Comparison of ENCODE assay signal across 8 cellular contexts in the genomic region with DNA sequence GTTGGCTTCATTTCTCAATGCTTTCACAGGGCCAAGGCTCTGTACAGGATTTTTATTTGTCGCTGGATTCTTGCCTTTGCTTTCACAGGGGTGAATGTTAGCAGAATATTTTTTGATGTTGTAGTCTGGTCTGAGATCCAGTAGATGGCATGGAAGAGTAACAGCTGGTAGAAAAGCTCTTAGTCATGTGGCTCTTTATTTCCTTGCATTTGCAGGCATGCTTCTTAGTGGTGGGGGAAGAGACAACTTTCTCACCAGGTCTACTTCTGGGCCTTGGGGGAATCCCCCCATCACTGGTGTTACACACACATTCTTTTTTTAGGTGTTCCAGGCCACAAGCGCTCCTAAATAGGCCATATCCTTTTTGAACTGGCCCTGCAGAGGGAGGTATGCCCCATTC. TPM values are rescaled to one million over a fixed set of nuclear protein-coding genes. Genes with fewer than 3 reads are reported as not detected.
DNase-seq lines count a peak whose midpoint lies in the region; ATAC-seq and TF ChIP-seq lines count a peak whose summit lies in the region.

No MANE protein-coding gene starts in this region.

- no peak overlapping the region for H3K27ac Mint-ChIP-seq in stimulated activated memory B cell treated with anti-CD40 and anti-IgM and Interleukin-4, amounts not matched to agents 10 μg/mL and 1 μg/mL and 100 μg/mL, for 72 hours
- no peak overlapping the region for H3K27ac Mint-ChIP-seq in naive thymus-derived CD8-positive, alpha-beta T cell
- H3K27ac Mint-ChIP-seq in Caco-2 (ENCODE audit: unreplicated experiment), result no peak overlapping the region
- H3K27ac Mint-ChIP-seq in activated T-helper 1 cell treated with anti-CD3 and anti-CD28 coated beads, Interleukin-12 subunit alpha, Interleukin-12 subunit beta, Interleukin-2, Interleukin-4 antibody, amounts not matched to agents 30 ng/mL and 10 ng/mL and 1 ng/mL, durations not matched to agents 14 hours and 24 hours and 36 hours, result no peak overlapping the region

- no peak overlapping the region for H3K4me3 Mint-ChIP-seq in stimulated activated memory B cell treated with anti-CD40 and anti-IgM and Interleukin-4, amounts not matched to agents 10 μg/mL and 1 μg/mL and 100 μg/mL, for 72 hours
- H3K4me3 Mint-ChIP-seq in naive thymus-derived CD8-positive, alpha-beta T cell, result no peak overlapping the region
- no peak overlapping the region for H3K4me3 Mint-ChIP-seq in Caco-2 (ENCODE audit: unreplicated experiment)
- H3K4me3 Mint-ChIP-seq in activated T-helper 1 cell treated with anti-CD3 and anti-CD28 coated beads, Interleukin-12 subunit alpha, Interleukin-12 subunit beta, Interleukin-2, Interleukin-4 antibody, amounts not matched to agents 30 ng/mL and 10 ng/mL and 1 ng/mL, durations not matched to agents 14 hours and 24 hours and 36 hours, result no peak overlapping the region

- ATAC-seq in GM18870 (IDR thresholded peaks at IDR 0.05; ENCODE audit: unreplicated experiment) (peak; percentile 84), HG03575 (IDR thresholded peaks at IDR 0.05; ENCODE audit: extremely low read depth, insufficient number of reproducible peaks, low FRiP score, unreplicated experiment) (peak; percentile 80)
- ATAC-seq in stimulated activated memory B cell treated with anti-CD40 and anti-IgM and Interleukin-4, amounts not matched to agents 10 μg/mL and 1 μg/mL and 100 μg/mL, for 72 hours, result peak; percentile 35
- ATAC-seq in naive thymus-derived CD8-positive, alpha-beta T cell, result no peak

- H3K9me3 Mint-ChIP-seq in stimulated activated memory B cell treated with anti-CD40 and anti-IgM and Interleukin-4, amounts not matched to agents 10 μg/mL and 1 μg/mL and 100 μg/mL, for 72 hours, result peaks cover 2% of the 10 kb centered on the region
- H3K9me3 Mint-ChIP-seq in naive thymus-derived CD8-positive, alpha-beta T cell, result peaks cover 0 to 4% (median 2%) of the 10 kb centered on the region in 9 donors
- no peaks in the 10 kb centered on the region for H3K9me3 Mint-ChIP-seq in Caco-2 (ENCODE audit: unreplicated experiment)
- no peaks in the 10 kb centered on the region for H3K9me3 Mint-ChIP-seq in activated T-helper 1 cell treated with anti-CD3 and anti-CD28 coated beads, Interleukin-12 subunit alpha, Interleukin-12 subunit beta, Interleukin-2, Interleukin-4 antibody, amounts not matched to agents 30 ng/mL and 10 ng/mL and 1 ng/mL, durations not matched to agents 14 hours and 24 hours and 36 hours

- H3K27me3 Mint-ChIP-seq in stimulated activated memory B cell treated with anti-CD40 and anti-IgM and Interleukin-4, amounts not matched to agents 10 μg/mL and 1 μg/mL and 100 μg/mL, for 72 hours, result no peaks in the 10 kb centered on the region
- peaks cover 0 to 3% (median 0%) of the 10 kb centered on the region in 5 donors for H3K27me3 Mint-ChIP-seq in naive thymus-derived CD8-positive, alpha-beta T cell
- no peaks in the 10 kb centered on the region for H3K27me3 Mint-ChIP-seq in Caco-2 (ENCODE audit: insufficient read depth, unreplicated experiment)
- H3K27me3 Mint-ChIP-seq in activated T-helper 1 cell treated with anti-CD3 and anti-CD28 coated beads, Interleukin-12 subunit alpha, Interleukin-12 subunit beta, Interleukin-2, Interleukin-4 antibody, amounts not matched to agents 30 ng/mL and 10 ng/mL and 1 ng/mL, durations not matched to agents 14 hours and 24 hours and 36 hours (ENCODE audit: insufficient read depth), result no peaks in the 10 kb centered on the region

- intact Hi-C loops in A673 (cut with micrococcal nuclease; ENCODE audit: unreplicated experiment) (loop anchor here (1.0 to 2.0 kb wide), 4 partner anchors 71 to 424 kb away; no protein-coding TSS in a partner anchor), Caco-2 (cut with micrococcal nuclease; ENCODE audit: unreplicated experiment) (loop anchor here (1.0 to 2.0 kb wide), 4 partner anchors 59 to 572 kb away; no protein-coding TSS in a partner anchor)
- intact Hi-C loops in activated T-helper 1 cell treated with anti-CD3 and anti-CD28 coated beads, Interleukin-12 subunit alpha, Interleukin-12 subunit beta, Interleukin-2, Interleukin-4 antibody, amounts not matched to agents 30 ng/mL and 10 ng/mL and 1 ng/mL, durations not matched to agents 14 hours and 24 hours and 36 hours (cut with micrococcal nuclease), result no loop called here

- peak overlapping the region; percentile 71 for H3K27ac ChIP-seq in A673 (ENCODE audit: low read depth, low read length, poor library complexity, severe bottlenecking)

- peak; percentile 69 for TF ChIP-seq CTCF in A673 (conservative IDR thresholded peaks at IDR 0.05; ENCODE audit: low read depth, low read length)
- TF ChIP-seq CTCF in cardiac fibroblast (IDR thresholded peaks at IDR 0.05; ENCODE audit: low read depth, low read length), result peak; percentile 57
- TF ChIP-seq CTCF in Caco-2 (IDR thresholded peaks at IDR 0.05; ENCODE audit: insufficient read depth in 1 of 2, low read depth in 1 of 2, low read length in 1 of 2, severe bottlenecking in 1 of 2, unreplicated experiment in 1 of 2), result peak in 1 of 2 experiments; percentile 31

- no peak overlapping the region for H3K4me3 ChIP-seq in A673 (ENCODE audit: low read depth, low read length, poor library complexity, severe bottlenecking)
- no peak overlapping the region for H3K4me3 ChIP-seq in cardiac fibroblast (replicated peaks in 1 of 2; ENCODE audit: low read depth in 2 of 2, low read length in 2 of 2)
- H3K4me3 ChIP-seq in Caco-2 (ENCODE audit: low read depth, low read length), result no peak overlapping the region

- peak; percentile 82 for DNase-seq in A673 (ENCODE audit: low spot score)
- DNase-seq in cardiac fibroblast (ENCODE audit: low read depth in 2 of 2), result peak; percentile 23 to 65
- no peak for DNase-seq in naive thymus-derived CD8-positive, alpha-beta T cell
- no peak for DNase-seq in Caco-2
- no peak for DNase-seq in activated T-helper 1 cell treated with anti-CD3 and anti-CD28 coated beads, Interleukin-12 subunit alpha, Interleukin-12 subunit beta, Interleukin-2, Interleukin-4 antibody, amounts not matched to agents 30 ng/mL and 10 ng/mL and 1 ng/mL, durations not matched to agents 14 hours and 24 hours and 36 hours (ENCODE audit: low spot score)

- CTCF ChIA-PET in A673 (lab: Charles Lee), result interaction anchor here (1.4 kb wide), 1 partner anchor 89 kb away, joined by 5 read pairs; no protein-coding TSS in a partner anchor
- CTCF ChIA-PET in Caco-2 (lab: Charles Lee), result interaction anchor here (1.6 kb wide), 1 partner anchor 89 kb away, joined by 10 read pairs; no protein-coding TSS in a partner anchor

- POLR2A ChIA-PET in A673 (lab: Charles Lee; ENCODE audit: low non-redundant PET) (no interaction called here), Caco-2 (lab: Charles Lee) (no interaction called here)
- POLR2A ChIA-PET in naive thymus-derived CD8-positive, alpha-beta T cell (lab: Charles Lee), result no interaction called here

- H3K36me3 Mint-ChIP-seq in stimulated activated memory B cell treated with anti-CD40 and anti-IgM and Interleukin-4, amounts not matched to agents 10 μg/mL and 1 μg/mL and 100 μg/mL, for 72 hours, result no peaks in the 10 kb centered on the region
- no peaks in the 10 kb centered on the region for H3K36me3 Mint-ChIP-seq in naive thymus-derived CD8-positive, alpha-beta T cell
- no peaks in the 10 kb centered on the region for H3K36me3 Mint-ChIP-seq in Caco-2 (ENCODE audit: insufficient read depth, unreplicated experiment)
- no peaks in the 10 kb centered on the region for H3K36me3 Mint-ChIP-seq in activated T-helper 1 cell treated with anti-CD3 and anti-CD28 coated beads, Interleukin-12 subunit alpha, Interleukin-12 subunit beta, Interleukin-2, Interleukin-4 antibody, amounts not matched to agents 30 ng/mL and 10 ng/mL and 1 ng/mL, durations not matched to agents 14 hours and 24 hours and 36 hours (ENCODE audit: low read depth)

- no peaks in the 10 kb centered on the region for H3K4me1 Mint-ChIP-seq in stimulated activated memory B cell treated with anti-CD40 and anti-IgM and Interleukin-4, amounts not matched to agents 10 μg/mL and 1 μg/mL and 100 μg/mL, for 72 hours
- no peaks in the 10 kb centered on the region for H3K4me1 Mint-ChIP-seq in naive thymus-derived CD8-positive, alpha-beta T cell
- no peaks in the 10 kb centered on the region for H3K4me1 Mint-ChIP-seq in Caco-2 (ENCODE audit: low read depth, unreplicated experiment)
- no peaks in the 10 kb centered on the region for H3K4me1 Mint-ChIP-seq in activated T-helper 1 cell treated with anti-CD3 and anti-CD28 coated beads, Interleukin-12 subunit alpha, Interleukin-12 subunit beta, Interleukin-2, Interleukin-4 antibody, amounts not matched to agents 30 ng/mL and 10 ng/mL and 1 ng/mL, durations not matched to agents 14 hours and 24 hours and 36 hours (ENCODE audit: low read depth)

- BruUV-seq in A673 (replicated peaks; lab: Mats Ljungman, UMichigan) (no TSS peak), Caco-2 (replicated peaks; lab: Mats Ljungman, UMichigan) (no TSS peak)

- H3K36me3 ChIP-seq in A673 (ENCODE audit: insufficient read depth, low read length, poor library complexity, severe bottlenecking) (no peaks in the 10 kb centered on the region), Caco-2 (ENCODE audit: control insufficient read depth, insufficient read depth, low read length) (no peaks in the 10 kb centered on the region)

- peaks cover 20% of the 10 kb centered on the region for H3K4me1 ChIP-seq in A673 (ENCODE audit: insufficient read depth, low read length, poor library complexity, severe bottlenecking)
- no peaks in the 10 kb centered on the region for H3K4me1 ChIP-seq in Caco-2

- no peaks in the 10 kb centered on the region for H3K9me3 ChIP-seq in A673 (ENCODE audit: low read depth, low read length, poor library complexity, severe bottlenecking)
- H3K9me3 ChIP-seq in Caco-2, result no peaks in the 10 kb centered on the region

- H3K27me3 ChIP-seq in A673 (replicated peaks; ENCODE audit: insufficient read depth, low read depth, low read length, poor library complexity), result no peaks in the 10 kb centered on the region
- H3K27me3 ChIP-seq in Caco-2 (replicated peaks; ENCODE audit: control insufficient read depth, insufficient read depth, low read length), result no peaks in the 10 kb centered on the region

RNA-seq across cellular contexts. Expression of gene DKK2, which starts 58.2 kb away (rescaled TPM):
- 99.3 and 104 TPM in 2 replicates for total RNA-seq in A673 (2021)
- total RNA-seq in naive thymus-derived CD8-positive, alpha-beta T cell, result not detected
- polyA plus RNA-seq in naive thymus-derived CD8-positive, alpha-beta T cell, result not detected
- not detected in 2 replicates for total RNA-seq in Caco-2 (2022)
- total RNA-seq in activated T-helper 1 cell treated with anti-CD3 and anti-CD28 coated beads, Interleukin-12 subunit alpha, Interleukin-12 subunit beta, Interleukin-2, Interleukin-4 antibody, amounts not matched to agents 30 ng/mL and 10 ng/mL and 1 ng/mL, durations not matched to agents 14 hours and 24 hours and 36 hours, result not detected in 2 replicates

Comparison
In these comparisons a context has a peak if more than half of its experiments do, and no peak if none do; other contexts are left out.
1. DNase-seq: peak in A673 (single experiment) and cardiac fibroblast (2 of 2); none in naive thymus-derived CD8-positive, alpha-beta T cell (0 of 10), Caco-2 (0 of 2) and activated T-helper 1 cell treated with anti-CD3 and anti-CD28 coated beads, Interleukin-12 subunit alpha, Interleukin-12 subunit beta, Interleukin-2, Interleukin-4 antibody, amounts not matched to agents 30 ng/mL and 10 ng/mL and 1 ng/mL, durations not matched to agents 14 hours and 24 hours and 36 hours (single experiment).
2. ATAC-seq: peak in GM18870 (single experiment), HG03575 (single experiment) and stimulated activated memory B cell treated with anti-CD40 and anti-IgM and Interleukin-4, amounts not matched to agents 10 μg/mL and 1 μg/mL and 100 μg/mL, for 72 hours (single experiment); none in naive thymus-derived CD8-positive, alpha-beta T cell (0 of 2).
3. RNA of gene DKK2, which starts 58.2 kb away (total RNA-seq): 99.3 to 104 TPM in A673; not detected in Caco-2, not detected in naive thymus-derived CD8-positive, alpha-beta T cell and not detected in activated T-helper 1 cell treated with anti-CD3 and anti-CD28 coated beads, Interleukin-12 subunit alpha, Interleukin-12 subunit beta, Interleukin-2, Interleukin-4 antibody, amounts not matched to agents 30 ng/mL and 10 ng/mL and 1 ng/mL, durations not matched to agents 14 hours and 24 hours and 36 hours; every median in the first group is over 10 times any median in the second.